In genomic region chr10:126128581-126128980, GRCh38 we compare ENCODE assay signal across 28 cellular contexts.
"Had no signal": no experiment of that assay in that cellular context is flagged by ENCODE, and none has a peak within 500 bp of the region (broad histone marks: within the 10 kb centered on the region; RNA-seq: fewer than 3 reads in every experiment).

No MANE protein-coding gene starts in this region.

- H3K4me1 Mint-ChIP-seq: stimulated activated naive B cell treated with anti-CD40 and anti-IgM and Interleukin-4, amounts not matched to agents 10 μg/mL and 1 μg/mL and 100 μg/mL, for 72 hours had no signal

- H3K4me3 ChIP-seq: left ventricle myocardium inferior, lung, mucosa of descending colon, pancreas, prostate gland, skin epidermis, stomach, testis, thyroid gland, upper lobe of right lung had no signal

- H3K9me3 Mint-ChIP-seq: natural killer cell treated with Interleukin-12 subunit alpha and Interleukin-12 subunit beta and Interleukin-15 and Interleukin-18, amount 100 ng/mL, for 72 hours had no signal

- DNase-seq: hippocampal formation; kidney; left colon; left ventricle myocardium inferior; midbrain; mucosa of descending colon; naive thymus-derived CD4-positive, alpha-beta T cell; nucleus accumbens; pancreas; posterior cingulate gyrus; retina; right cardiac atrium; stimulated activated CD4-positive, alpha-beta T cell treated with anti-CD3 and anti-CD28 coated beads, Interleukin-12 subunit alpha, Interleukin-12 subunit beta, amount 100 ng/mL, for 4 hours; stimulated activated CD4-positive, alpha-beta T cell treated with anti-CD3 and anti-CD28 coated beads, Interleukin-15, amount 100 ng/mL, for 24 hours; stimulated activated CD4-positive, alpha-beta T cell treated with anti-CD3 and anti-CD28 coated beads, Interleukin-2, amount 100 ng/mL, for 24 hours; stimulated activated CD4-positive, alpha-beta T cell treated with anti-CD3 and anti-CD28 coated beads, Interleukin-4, amount 100 ng/mL, for 1 hour; stimulated activated naive B cell treated with anti-CD40 and anti-IgM and Interleukin-4, amounts not matched to agents 10 μg/mL and 1 μg/mL and 100 μg/mL, for 72 hours; stimulated activated naive CD8-positive, alpha-beta T cell treated with anti-CD3 and anti-CD28 coated beads, Interleukin-15, Interleukin-2, amounts not matched to agents 100 U/mL and 50 U/mL, for 24 hours; stomach; testis; thyroid gland; upper lobe of right lung had no signal

- H3K36me3 ChIP-seq: left ventricle myocardium inferior, pancreas, prostate gland, stomach, thyroid gland, upper lobe of right lung had no signal

- H3K27ac ChIP-seq: left ventricle myocardium inferior, pancreas, prostate gland, stomach, testis, thyroid gland, upper lobe of right lung had no signal

- ATAC-seq: left colon; mucosa of descending colon; naive thymus-derived CD4-positive, alpha-beta T cell; natural killer cell treated with Interleukin-12 subunit alpha and Interleukin-12 subunit beta and Interleukin-15 and Interleukin-18, amount 100 ng/mL, for 72 hours; pancreas; right cardiac atrium; sciatic nerve; stimulated activated naive B cell treated with anti-CD40 and anti-IgM and Interleukin-4, amounts not matched to agents 10 μg/mL and 1 μg/mL and 100 μg/mL, for 72 hours; stimulated activated naive CD8-positive, alpha-beta T cell treated with anti-CD3 and anti-CD28 coated beads, Interleukin-15, Interleukin-2, amounts not matched to agents 100 U/mL and 50 U/mL, for 24 hours; upper lobe of right lung had no signal

- H3K27me3 ChIP-seq: pancreas, stomach, testis, thyroid gland, upper lobe of right lung had no signal

- FAIRE-seq: kidney, pancreas, urothelium cell line had no signal

- H3K4me3 Mint-ChIP-seq: natural killer cell treated with Interleukin-12 subunit alpha and Interleukin-12 subunit beta and Interleukin-15 and Interleukin-18, amount 100 ng/mL, for 72 hours; stimulated activated naive B cell treated with anti-CD40 and anti-IgM and Interleukin-4, amounts not matched to agents 10 μg/mL and 1 μg/mL and 100 μg/mL, for 72 hours had no signal

- H3K36me3 Mint-ChIP-seq: natural killer cell treated with Interleukin-12 subunit alpha and Interleukin-12 subunit beta and Interleukin-15 and Interleukin-18, amount 100 ng/mL, for 72 hours; stimulated activated naive B cell treated with anti-CD40 and anti-IgM and Interleukin-4, amounts not matched to agents 10 μg/mL and 1 μg/mL and 100 μg/mL, for 72 hours had no signal

- H3K4me1 ChIP-seq: pancreas, prostate gland, stomach, thyroid gland, upper lobe of right lung had no signal

- H3K9me3 ChIP-seq: left ventricle myocardium inferior, mucosa of descending colon, pancreas, prostate gland, stomach, testis, thyroid gland, upper lobe of right lung had no signal

- H3K27ac Mint-ChIP-seq: natural killer cell treated with Interleukin-12 subunit alpha and Interleukin-12 subunit beta and Interleukin-15 and Interleukin-18, amount 100 ng/mL, for 72 hours; stimulated activated naive B cell treated with anti-CD40 and anti-IgM and Interleukin-4, amounts not matched to agents 10 μg/mL and 1 μg/mL and 100 μg/mL, for 72 hours had no signal
